Comparison of ENCODE assay signal across 13 cellular contexts in the genomic region with DNA sequence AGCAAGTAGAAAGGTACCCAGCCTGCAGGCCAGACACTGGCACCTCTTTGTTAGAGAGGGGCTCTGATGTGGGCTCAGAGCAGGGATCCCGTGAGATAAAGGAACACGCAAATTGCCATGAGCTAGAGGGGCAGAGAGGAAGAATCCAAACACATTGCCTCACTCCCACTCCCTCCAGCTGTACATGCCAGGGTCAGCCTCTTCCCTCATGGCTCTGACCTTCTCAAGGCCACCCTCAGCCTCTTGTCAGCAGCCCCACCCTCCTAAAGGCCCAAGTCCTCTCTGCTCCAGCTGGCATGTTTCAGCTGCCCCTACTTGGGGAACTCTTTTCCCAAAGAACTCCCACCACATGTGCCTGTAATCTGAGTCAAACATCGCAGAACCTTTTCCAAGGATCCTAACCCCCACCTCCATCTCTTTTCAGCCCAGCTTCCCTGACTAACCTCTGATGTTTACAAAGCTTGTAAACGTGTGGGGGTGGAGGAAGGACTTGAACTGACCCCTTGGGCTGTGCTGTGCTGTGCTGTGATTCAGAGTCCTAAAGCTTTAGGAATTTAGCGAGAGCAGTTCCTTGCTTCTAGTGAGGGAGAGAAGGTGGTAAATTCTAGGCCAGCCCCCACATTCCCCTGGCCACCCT. TPM values are rescaled to one million over a fixed set of nuclear protein-coding genes. Genes with fewer than 3 reads are reported as not detected.
DNase-seq lines count a peak whose midpoint lies in the region; ATAC-seq and TF ChIP-seq lines count a peak whose summit lies in the region.
"Had no signal": no experiment of that assay in that cellular context is flagged by ENCODE, and none has a peak within 500 bp of the region (broad histone marks: within the 10 kb centered on the region; RNA-seq: fewer than 3 reads in every experiment).

No MANE protein-coding gene starts in this region.

- H3K79me2 ChIP-seq in PC-3 (ENCODE audit: low read length) = no peaks in the 10 kb centered on the region

- H3K9me3 ChIP-seq in PC-3 (ENCODE audit: low read length) (no peaks in the 10 kb centered on the region), endodermal cell (ENCODE audit: control insufficient read depth, low read length) (no peaks in the 10 kb centered on the region), heart left ventricle (no peaks in the 10 kb centered on the region)

- no peaks in the 10 kb centered on the region for H3K36me3 ChIP-seq in PC-3 (ENCODE audit: low read depth, low read length)
- no peaks in the 10 kb centered on the region for H3K36me3 ChIP-seq in endodermal cell (ENCODE audit: control insufficient read depth, insufficient read depth, low read length)
- H3K36me3 ChIP-seq in heart left ventricle = no peaks in the 10 kb centered on the region

- peak; percentile 87 for DNase-seq in AG08396 (ENCODE audit: low spot score)
- DNase-seq in PC-3 = peak; percentile 62
- peak; percentile 53 for DNase-seq in endodermal cell
- DNase-seq in nephron progenitor cell = no peak
- no peak for DNase-seq in natural killer cell
- DNase-seq in heart left ventricle = no peak
- no peak for DNase-seq in NCI-H1436 treated with DMSO at 0.1 percent for 48 hours (lab: John Stamatoyannopoulos, UW)
- no peak for DNase-seq in immature natural killer cell
- DNase-seq: Kasumi-1, NCI-H748 treated with DMSO at 0.1 percent for 48 hours, occipital lobe, T-helper 2 cell had no signal

- H4K20me1 ChIP-seq in PC-3 (ENCODE audit: low read length) = no peaks in the 10 kb centered on the region

- intact Hi-C loops in PC-3 (cut with micrococcal nuclease) (no loop called here), natural killer cell (cut with micrococcal nuclease) (no loop called here), heart left ventricle (cut with DNase I) (no loop called here)

- no peaks in the 10 kb centered on the region for H3F3A ChIP-seq in PC-3 (ENCODE audit: low read length, unreplicated experiment)

- peaks cover 25% of the 10 kb centered on the region for H3K4me1 ChIP-seq in PC-3 (ENCODE audit: insufficient read depth, low read length)
- H3K4me1 ChIP-seq in endodermal cell (ENCODE audit: control insufficient read depth, insufficient read depth, low read length) = peaks cover 3% of the 10 kb centered on the region
- H3K4me1 ChIP-seq in heart left ventricle = peaks cover 2 to 30% (median 13%) of the 10 kb centered on the region in 12 donors

- TF ChIP-seq CTCF in PC-3 (conservative IDR thresholded peaks at IDR 0.05; ENCODE audit: low read depth, low read length) = no peak
- no peak for TF ChIP-seq CTCF in endodermal cell (conservative IDR thresholded peaks at IDR 0.05)
- no peak for TF ChIP-seq CTCF in nephron progenitor cell (IDR thresholded peaks at IDR 0.05)
- TF ChIP-seq CTCF in natural killer cell (IDR thresholded peaks at IDR 0.05) = no peak
- no peak for TF ChIP-seq CTCF in heart left ventricle (IDR thresholded peaks at IDR 0.05)

- no peak for TF ChIP-seq POLR2A in heart left ventricle (IDR thresholded peaks at IDR 0.05)

- no peaks in the 10 kb centered on the region for H3K9me2 ChIP-seq in PC-3 (replicated peaks; ENCODE audit: low read length)

- no peak overlapping the region for H3K4me3 ChIP-seq in PC-3 (ENCODE audit: low read length)
- no peak overlapping the region for H3K4me3 ChIP-seq in endodermal cell (ENCODE audit: low read length)
- H3K4me3 ChIP-seq in heart left ventricle = no peak overlapping the region

- peak; percentile 3; the same call in 1 of the 2 replicates for ATAC-seq in PC-3
- ATAC-seq in natural killer cell = no peak
- ATAC-seq in heart left ventricle = no peak

- H3K4me1 Mint-ChIP-seq in endodermal cell = peaks cover 24% of the 10 kb centered on the region
- H3K4me1 Mint-ChIP-seq in nephron progenitor cell = peaks cover 73% of the 10 kb centered on the region
- peaks cover 16 to 35% of the 10 kb centered on the region in 2 donors for H3K4me1 Mint-ChIP-seq in natural killer cell
- H3K4me1 Mint-ChIP-seq in immature natural killer cell = peaks cover 22 to 23% of the 10 kb centered on the region in 2 donors

- POLR2A ChIA-PET in PC-3 (lab: Charles Lee; ENCODE audit: unreplicated experiment) = no interaction called here

- BruUV-seq in PC-3 (replicated peaks; lab: Mats Ljungman, UMichigan) = no TSS peak

- H3K27me3 ChIP-seq in PC-3 (ENCODE audit: low read length) (no peaks in the 10 kb centered on the region), endodermal cell (ENCODE audit: control insufficient read depth, insufficient read depth, low read length, poor library complexity, severe bottlenecking) (no peaks in the 10 kb centered on the region), heart left ventricle (no peaks in the 10 kb centered on the region)

- peak overlapping the region; percentile 37; the same call in 1 of the 2 replicates for H2AFZ ChIP-seq in PC-3 (ENCODE audit: low read length)

- no peak overlapping the region for H3K9ac ChIP-seq in PC-3 (ENCODE audit: low read length)
- no peak overlapping the region for H3K9ac ChIP-seq in endodermal cell (ENCODE audit: extremely low read depth, low read length, poor library complexity, severe bottlenecking)

- H3K27ac Mint-ChIP-seq in endodermal cell (peak overlapping the region; percentile 48), nephron progenitor cell (peak overlapping the region; percentile 97), natural killer cell (no peak overlapping the region), immature natural killer cell (no peak overlapping the region)
- H3K27ac Mint-ChIP-seq: B cell had no signal

- CTCF ChIA-PET in PC-3 (lab: Charles Lee) = no interaction called here

- H3K4me3 Mint-ChIP-seq in endodermal cell = no peak overlapping the region
- H3K4me3 Mint-ChIP-seq in nephron progenitor cell = peak overlapping the region; percentile 66
- H3K4me3 Mint-ChIP-seq in natural killer cell = no peak overlapping the region
- H3K4me3 Mint-ChIP-seq in immature natural killer cell = no peak overlapping the region
- H3K4me3 Mint-ChIP-seq: B cell had no signal

- peak overlapping the region; percentile 20 for H3K4me2 ChIP-seq in PC-3 (ENCODE audit: low read length)

- H3K27ac ChIP-seq in PC-3 (ENCODE audit: low read length) (no peak overlapping the region), endodermal cell (ENCODE audit: low read depth, low read length) (no peak overlapping the region), heart left ventricle (no peak overlapping the region)

- H3K27me3 Mint-ChIP-seq in endodermal cell (ENCODE audit: insufficient read depth) = peaks cover 40% of the 10 kb centered on the region
- H3K27me3 Mint-ChIP-seq in nephron progenitor cell (ENCODE audit: low read depth, poor library complexity) = peaks cover 5% of the 10 kb centered on the region
- H3K27me3 Mint-ChIP-seq in natural killer cell (ENCODE audit: low read depth in 2 of 2) = peaks cover 0 to 4% of the 10 kb centered on the region in 2 donors
- peaks cover 1 to 4% (median 2%) of the 10 kb centered on the region in 3 donors for H3K27me3 Mint-ChIP-seq in immature natural killer cell (ENCODE audit: low read depth in 3 of 3)
- H3K27me3 Mint-ChIP-seq: B cell had no signal

- 67 to 74% methylated on average over 1 to 4 of the region's 5 CpGs for WGBS in endodermal cell (ENCODE audit: insufficient coverage in 1 of 2, insufficient read length in 1 of 2), 2 experiments
- WGBS in heart left ventricle, 4 donors = 61 to 74% (median 66%) methylated on average over 5 of the region's 5 CpGs

- no peaks in the 10 kb centered on the region for H3K9me3 Mint-ChIP-seq in endodermal cell
- no peaks in the 10 kb centered on the region for H3K9me3 Mint-ChIP-seq in nephron progenitor cell
- no peaks in the 10 kb centered on the region for H3K9me3 Mint-ChIP-seq in natural killer cell
- H3K9me3 Mint-ChIP-seq in immature natural killer cell = no peaks in the 10 kb centered on the region

- no peaks in the 10 kb centered on the region for H3K36me3 Mint-ChIP-seq in endodermal cell (ENCODE audit: low read depth)
- H3K36me3 Mint-ChIP-seq in nephron progenitor cell (ENCODE audit: low read depth) = no peaks in the 10 kb centered on the region
- H3K36me3 Mint-ChIP-seq in natural killer cell = no peaks in the 10 kb centered on the region
- H3K36me3 Mint-ChIP-seq in immature natural killer cell = no peaks in the 10 kb centered on the region

RNA-seq across cellular contexts. Expression of gene CACNB3, which starts 7.4 kb away (rescaled TPM):
- 21.4 and 32.9 TPM in 2 replicates for total RNA-seq in PC-3 (2014; rRNA removed)
- 10 to 100 TPM; 40.6 to 59.9 TPM for total RNA-seq in endodermal cell
- polyA plus RNA-seq in endodermal cell (2013, experiment 1 of 2) = 57.5 TPM
- polyA plus RNA-seq in endodermal cell (2013, experiment 2 of 2) = 51.8 TPM
- total RNA-seq in natural killer cell = 10 to 100 TPM in 2 of 3 donors, 1 to 10 TPM in 1; 7.2 to 12.4 (median 12.2) TPM
- 10 to 100 TPM in 1 of 9 donors, 1 to 10 TPM in 8; 3.2 to 11.2 (median 5.3) TPM for total RNA-seq in heart left ventricle
- polyA plus RNA-seq in heart left ventricle = 1 to 10 TPM; 4.4 to 5.7 TPM
- polyA plus RNA-seq in immature natural killer cell = 1 to 10 TPM in 2 of 3 donors, under 1 TPM in 1; 0.66 to 2.1 (median 1.4) TPM

RNA-seq across cellular contexts. Expression of gene ADCY6, which starts 22.0 kb away (rescaled TPM):
- 19.0 and 24.4 TPM in 2 replicates for total RNA-seq in PC-3 (2014; rRNA removed)
- total RNA-seq in endodermal cell = 10 to 100 TPM; 52.8 to 58.6 TPM
- polyA plus RNA-seq in endodermal cell (2013, experiment 1 of 2) = 41.9 TPM
- 38.2 TPM for polyA plus RNA-seq in endodermal cell (2013, experiment 2 of 2)
- 1 to 10 TPM in 1 of 3 donors, under 1 TPM in 2; 0.20 to 1.1 (median 0.31) TPM for total RNA-seq in natural killer cell
- total RNA-seq in heart left ventricle = 100 to 1,000 TPM in 8 of 9 donors, 10 to 100 TPM in 1; 88.4 to 145 (median 106) TPM
- polyA plus RNA-seq in heart left ventricle = 10 to 100 TPM; 60.6 to 87.7 TPM
- not detected for polyA plus RNA-seq in immature natural killer cell
- total RNA-seq: B cell had no signal

RNA-seq across cellular contexts. Expression of gene DDX23, which starts 41.0 kb away (rescaled TPM):
- 102 and 105 TPM in 2 replicates for total RNA-seq in PC-3 (2014; rRNA removed)
- total RNA-seq in endodermal cell = 100 to 1,000 TPM in 1 of 2 donors, 10 to 100 TPM in 1; 98.5 to 108 TPM
- polyA plus RNA-seq in endodermal cell (2013, experiment 1 of 2) = 61.8 TPM
- 61.8 TPM for polyA plus RNA-seq in endodermal cell (2013, experiment 2 of 2)
- 100 to 1,000 TPM in 2 of 3 donors, 10 to 100 TPM in 1; 96.0 to 123 (median 104) TPM for total RNA-seq in natural killer cell
- 10 to 100 TPM; 25.3 to 51.2 (median 35.8) TPM for total RNA-seq in heart left ventricle
- polyA plus RNA-seq in heart left ventricle = 10 to 100 TPM; 16.8 to 43.2 TPM
- 10 to 100 TPM; 27.7 to 76.6 (median 37.7) TPM for polyA plus RNA-seq in immature natural killer cell

RNA-seq across cellular contexts. Expression of gene RND1, which starts 54.7 kb away (rescaled TPM):
- 7.6 and 8.3 TPM in 2 replicates for total RNA-seq in PC-3 (2014; rRNA removed)
- 10 to 100 TPM; 10.7 to 18.9 TPM for total RNA-seq in endodermal cell
- polyA plus RNA-seq in endodermal cell (2013, experiment 1 of 2) = 21.7 TPM
- 19.7 TPM for polyA plus RNA-seq in endodermal cell (2013, experiment 2 of 2)
- 1 to 10 TPM; 1.7 to 6.8 (median 5.6) TPM for total RNA-seq in natural killer cell
- total RNA-seq in heart left ventricle = 1 to 10 TPM in 2 of 9 donors, under 1 TPM in 5, not detected in 2; 0.35 to 1.5 (median 0.60) TPM
- polyA plus RNA-seq in heart left ventricle = under 1 TPM; 0.53 to 0.95 TPM
- 1 to 10 TPM in 1 of 3 donors, under 1 TPM in 1, not detected in 1; 0.63 to 1.7 TPM for polyA plus RNA-seq in immature natural killer cell

Comparison
In these comparisons a context has a peak if more than half of its experiments do, and no peak if none do; other contexts are left out.
1. DNase-seq: peak in AG08396 (single experiment), PC-3 (single experiment) and endodermal cell (single experiment); none in nephron progenitor cell (single experiment), natural killer cell (single experiment), heart left ventricle (0 of 5), NCI-H1436 treated with DMSO at 0.1 percent for 48 hours (single experiment) and immature natural killer cell (0 of 3).
2. H3K27ac Mint-ChIP-seq: peak in endodermal cell (single experiment) and nephron progenitor cell (single experiment); none in natural killer cell (0 of 2) and immature natural killer cell (0 of 6).